In genomic region chr15:72174551-72175165, GRCh38 we compare ENCODE assay signal across 19 cellular contexts. TPM values are rescaled to one million over a fixed set of nuclear protein-coding genes. Genes with fewer than 3 reads are reported as not detected.
DNase-seq lines count a peak whose midpoint lies in the region; ATAC-seq and TF ChIP-seq lines count a peak whose summit lies in the region.
"Had no signal": no experiment of that assay in that cellular context is flagged by ENCODE, and none has a peak within 500 bp of the region (broad histone marks: within the 10 kb centered on the region; RNA-seq: fewer than 3 reads in every experiment).

No MANE protein-coding gene starts in this region.

- H3K27ac Mint-ChIP-seq in activated CD8-positive, alpha-beta T cell treated with anti-CD3 and anti-CD28 coated beads for 36 hours = no peak overlapping the region
- no peak overlapping the region for H3K27ac Mint-ChIP-seq in activated CD8-positive, alpha-beta T cell treated with anti-CD3 and anti-CD28 coated beads, Interleukin-2, amount 10 ng/mL, durations not matched to agents 7 days and 5 days
- H3K27ac Mint-ChIP-seq in neural progenitor cell = peak overlapping the region; percentile 1
- peak overlapping the region; percentile 14 to 23 for H3K27ac Mint-ChIP-seq in stimulated activated naive CD8-positive, alpha-beta T cell treated with anti-CD3 and anti-CD28 coated beads, Interleukin-15, amount 100 ng/mL, for 72 hours
- H3K27ac Mint-ChIP-seq: CD4-positive, alpha-beta memory T cell; HFFc6 had no signal

- no peak overlapping the region for H3K9ac ChIP-seq in neural progenitor cell

- peak; percentile 30 for ATAC-seq in activated CD8-positive, alpha-beta T cell treated with anti-CD3 and anti-CD28 coated beads for 36 hours
- ATAC-seq in activated CD8-positive, alpha-beta T cell treated with anti-CD3 and anti-CD28 coated beads, Interleukin-2, amount 10 ng/mL, durations not matched to agents 7 days and 5 days = no peak
- no peak for ATAC-seq in stimulated activated naive CD8-positive, alpha-beta T cell treated with anti-CD3 and anti-CD28 coated beads, Interleukin-15, amount 100 ng/mL, for 72 hours
- ATAC-seq: Right ventricle myocardium inferior had no signal

- POLR2A ChIA-PET in activated CD8-positive, alpha-beta T cell treated with anti-CD3 and anti-CD28 coated beads for 36 hours (lab: Charles Lee) = no interaction called here
- POLR2A ChIA-PET in activated CD8-positive, alpha-beta T cell treated with anti-CD3 and anti-CD28 coated beads, Interleukin-2, amount 10 ng/mL, durations not matched to agents 7 days and 5 days (lab: Charles Lee) = no interaction called here

- H3K27ac ChIP-seq in breast epithelium (peak overlapping the region; percentile 83 to 85), neural progenitor cell (no peak overlapping the region)
- H3K27ac ChIP-seq: 22Rv1 had no signal

- no peak overlapping the region for H3K4me2 ChIP-seq in neural progenitor cell

- H3K27me3 ChIP-seq in breast epithelium (no peaks in the 10 kb centered on the region), neural progenitor cell (no peaks in the 10 kb centered on the region)
- H3K27me3 ChIP-seq: BE2C had no signal

- peaks cover 3 to 32% of the 10 kb centered on the region in 2 donors for H3K4me1 ChIP-seq in breast epithelium
- peaks cover 10% of the 10 kb centered on the region for H3K4me1 ChIP-seq in neural progenitor cell
- H3K4me1 ChIP-seq: BE2C had no signal

- intact Hi-C loops in activated CD8-positive, alpha-beta T cell treated with anti-CD3 and anti-CD28 coated beads for 36 hours (cut with micrococcal nuclease) = no loop called here
- intact Hi-C loops in breast epithelium (cut with DNase I; ENCODE audit: low total_unique reads) = no loop called here

- no peaks in the 10 kb centered on the region for H3K36me3 ChIP-seq in breast epithelium
- H3K36me3 ChIP-seq in neural progenitor cell = no peaks in the 10 kb centered on the region
- H3K36me3 ChIP-seq: BE2C had no signal

- H3K9me3 Mint-ChIP-seq in activated CD8-positive, alpha-beta T cell treated with anti-CD3 and anti-CD28 coated beads for 36 hours = no peaks in the 10 kb centered on the region
- no peaks in the 10 kb centered on the region for H3K9me3 Mint-ChIP-seq in activated CD8-positive, alpha-beta T cell treated with anti-CD3 and anti-CD28 coated beads, Interleukin-2, amount 10 ng/mL, durations not matched to agents 7 days and 5 days (ENCODE audit: insufficient read depth)
- no peaks in the 10 kb centered on the region for H3K9me3 Mint-ChIP-seq in neural progenitor cell
- H3K9me3 Mint-ChIP-seq in stimulated activated naive CD8-positive, alpha-beta T cell treated with anti-CD3 and anti-CD28 coated beads, Interleukin-15, amount 100 ng/mL, for 72 hours = no peaks in the 10 kb centered on the region
- H3K9me3 Mint-ChIP-seq: CD4-positive, alpha-beta memory T cell; HFFc6 had no signal

- no peak overlapping the region for H2AFZ ChIP-seq in neural progenitor cell (replicated peaks)

- H3F3A ChIP-seq in neural progenitor cell (ENCODE audit: low read depth) = no peaks in the 10 kb centered on the region

- H3K4me1 Mint-ChIP-seq in activated CD8-positive, alpha-beta T cell treated with anti-CD3 and anti-CD28 coated beads for 36 hours (ENCODE audit: low read depth) = no peaks in the 10 kb centered on the region
- H3K4me1 Mint-ChIP-seq in activated CD8-positive, alpha-beta T cell treated with anti-CD3 and anti-CD28 coated beads, Interleukin-2, amount 10 ng/mL, durations not matched to agents 7 days and 5 days (ENCODE audit: low read depth) = peaks cover 11% of the 10 kb centered on the region
- H3K4me1 Mint-ChIP-seq in neural progenitor cell = peaks cover 24% of the 10 kb centered on the region
- no peaks in the 10 kb centered on the region for H3K4me1 Mint-ChIP-seq in stimulated activated naive CD8-positive, alpha-beta T cell treated with anti-CD3 and anti-CD28 coated beads, Interleukin-15, amount 100 ng/mL, for 72 hours
- H3K4me1 Mint-ChIP-seq: CD4-positive, alpha-beta memory T cell had no signal

- DNase-seq in activated CD8-positive, alpha-beta T cell treated with anti-CD3 and anti-CD28 coated beads for 36 hours = no peak
- no peak for DNase-seq in activated CD8-positive, alpha-beta T cell treated with anti-CD3 and anti-CD28 coated beads, Interleukin-2, amount 10 ng/mL, durations not matched to agents 7 days and 5 days
- DNase-seq in breast epithelium (ENCODE audit: low spot score in 2 of 2) (peak in 1 of 2 donors; percentile 71), neural progenitor cell (ENCODE audit: low spot score) (no peak), NCI-H2227 treated with DMSO at 0.1 percent for 48 hours (lab: John Stamatoyannopoulos, UW) (no peak), NCI-H748 (lab: John Stamatoyannopoulos, UW; ENCODE audit: unreplicated experiment) (no peak), NCI-H526 (lab: John Stamatoyannopoulos, UW) (no peak)
- DNase-seq in stimulated activated naive CD8-positive, alpha-beta T cell treated with anti-CD3 and anti-CD28 coated beads, Interleukin-15, amount 100 ng/mL, for 72 hours = no peak
- DNase-seq: BE2C; Calu3; CD4-positive, alpha-beta memory T cell; HFFc6; Karpas-422; NCI-H1105 treated with DMSO at 0.1 percent for 48 hours; NCI-H187 treated with DMSO at 0.1 percent for 48 hours; NCI-H446; NCI-H748 treated with DMSO at 0.1 percent for 48 hours had no signal

- no peaks in the 10 kb centered on the region for H3K9me3 ChIP-seq in breast epithelium
- no peaks in the 10 kb centered on the region for H3K9me3 ChIP-seq in neural progenitor cell (ENCODE audit: low read depth)
- H3K9me3 ChIP-seq: BE2C had no signal

- H3K79me2 ChIP-seq in neural progenitor cell (ENCODE audit: low read depth) = no peaks in the 10 kb centered on the region

- no peaks in the 10 kb centered on the region for H3K27me3 Mint-ChIP-seq in activated CD8-positive, alpha-beta T cell treated with anti-CD3 and anti-CD28 coated beads for 36 hours
- peaks cover 17% of the 10 kb centered on the region for H3K27me3 Mint-ChIP-seq in activated CD8-positive, alpha-beta T cell treated with anti-CD3 and anti-CD28 coated beads, Interleukin-2, amount 10 ng/mL, durations not matched to agents 7 days and 5 days (ENCODE audit: low read depth)
- H3K27me3 Mint-ChIP-seq in neural progenitor cell (ENCODE audit: insufficient read depth, low read depth) = peaks cover 8% of the 10 kb centered on the region
- no peaks in the 10 kb centered on the region for H3K27me3 Mint-ChIP-seq in stimulated activated naive CD8-positive, alpha-beta T cell treated with anti-CD3 and anti-CD28 coated beads, Interleukin-15, amount 100 ng/mL, for 72 hours

- CTCF ChIA-PET in activated CD8-positive, alpha-beta T cell treated with anti-CD3 and anti-CD28 coated beads for 36 hours (lab: Charles Lee) = interaction anchor here (1.3 kb wide), 1 partner anchor 19 kb away, joined by 4 read pairs; no protein-coding TSS in a partner anchor
- CTCF ChIA-PET in activated CD8-positive, alpha-beta T cell treated with anti-CD3 and anti-CD28 coated beads, Interleukin-2, amount 10 ng/mL, durations not matched to agents 7 days and 5 days (lab: Charles Lee) = interaction anchor here (1.0 to 1.3 kb wide), 2 partner anchors 12 to 52 kb away, joined by 3 read pairs; no protein-coding TSS in a partner anchor

- no peak overlapping the region for H3K4me3 Mint-ChIP-seq in activated CD8-positive, alpha-beta T cell treated with anti-CD3 and anti-CD28 coated beads for 36 hours
- no peak overlapping the region for H3K4me3 Mint-ChIP-seq in activated CD8-positive, alpha-beta T cell treated with anti-CD3 and anti-CD28 coated beads, Interleukin-2, amount 10 ng/mL, durations not matched to agents 7 days and 5 days
- H3K4me3 Mint-ChIP-seq in neural progenitor cell = no peak overlapping the region
- no peak overlapping the region for H3K4me3 Mint-ChIP-seq in stimulated activated naive CD8-positive, alpha-beta T cell treated with anti-CD3 and anti-CD28 coated beads, Interleukin-15, amount 100 ng/mL, for 72 hours
- H3K4me3 Mint-ChIP-seq: CD4-positive, alpha-beta memory T cell; HFFc6 had no signal

- no peaks in the 10 kb centered on the region for H3K36me3 Mint-ChIP-seq in activated CD8-positive, alpha-beta T cell treated with anti-CD3 and anti-CD28 coated beads for 36 hours (ENCODE audit: low read depth)
- no peaks in the 10 kb centered on the region for H3K36me3 Mint-ChIP-seq in activated CD8-positive, alpha-beta T cell treated with anti-CD3 and anti-CD28 coated beads, Interleukin-2, amount 10 ng/mL, durations not matched to agents 7 days and 5 days (ENCODE audit: low read depth)
- H3K36me3 Mint-ChIP-seq in neural progenitor cell = no peaks in the 10 kb centered on the region
- H3K36me3 Mint-ChIP-seq: CD4-positive, alpha-beta memory T cell had no signal

- H3K4me3 ChIP-seq in breast epithelium = no peak overlapping the region
- H3K4me3 ChIP-seq in neural progenitor cell = no peak overlapping the region

- H4K20me1 ChIP-seq in neural progenitor cell (ENCODE audit: low read depth) = no peaks in the 10 kb centered on the region

- no peak for TF ChIP-seq CTCF in activated CD8-positive, alpha-beta T cell treated with anti-CD3 and anti-CD28 coated beads for 36 hours (IDR thresholded peaks at IDR 0.05)
- TF ChIP-seq CTCF in breast epithelium (IDR thresholded peaks at IDR 0.05) (no peak), neural progenitor cell (IDR thresholded peaks at IDR 0.05) (no peak)

- no peak for TF ChIP-seq POLR2A in breast epithelium (IDR thresholded peaks at IDR 0.05)

RNA-seq across cellular contexts. Expression of gene GRAMD2A, which starts 22.9 kb away (rescaled TPM):
- total RNA-seq in activated CD8-positive, alpha-beta T cell treated with anti-CD3 and anti-CD28 coated beads for 36 hours = not detected
- under 1 TPM in 1 of 2 experiments, not detected in 1; 0.10 TPM for total RNA-seq in activated CD8-positive, alpha-beta T cell treated with anti-CD3 and anti-CD28 coated beads, Interleukin-2, amount 10 ng/mL, durations not matched to agents 7 days and 5 days
- total RNA-seq in breast epithelium = 10 to 100 TPM in 2 of 3 donors, under 1 TPM in 1; 0.16 to 52.5 (median 18.7) TPM
- total RNA-seq in neural progenitor cell (ENCODE audit: low replicate concordance) = 0.40 and 0.43 TPM in 2 replicates
- total RNA-seq: CD4-positive, alpha-beta memory T cell; Right ventricle myocardium inferior had no signal

RNA-seq across cellular contexts. Expression of gene PKM, which starts 56.3 kb away (rescaled TPM):
- total RNA-seq in activated CD8-positive, alpha-beta T cell treated with anti-CD3 and anti-CD28 coated beads for 36 hours = 1,000 to 10,000 TPM; 2,565 to 2,588 TPM
- 1,000 to 10,000 TPM; 1,272 to 1,311 TPM for total RNA-seq in activated CD8-positive, alpha-beta T cell treated with anti-CD3 and anti-CD28 coated beads, Interleukin-2, amount 10 ng/mL, durations not matched to agents 7 days and 5 days
- total RNA-seq in breast epithelium (100 to 1,000 TPM; 212 to 476 (median 367) TPM), neural progenitor cell (ENCODE audit: low replicate concordance) (1,033 and 1,163 TPM in 2 replicates)

RNA-seq across cellular contexts. Expression of gene SENP8, which starts 56.5 kb away (rescaled TPM):
- total RNA-seq in activated CD8-positive, alpha-beta T cell treated with anti-CD3 and anti-CD28 coated beads for 36 hours = 1 to 10 TPM; 2.8 TPM
- total RNA-seq in activated CD8-positive, alpha-beta T cell treated with anti-CD3 and anti-CD28 coated beads, Interleukin-2, amount 10 ng/mL, durations not matched to agents 7 days and 5 days = 1 to 10 TPM; 1.3 to 1.6 TPM
- total RNA-seq in breast epithelium = 1 to 10 TPM; 1.6 to 4.4 (median 2.0) TPM
- 9.0 and 13.5 TPM in 2 replicates for total RNA-seq in neural progenitor cell (ENCODE audit: low replicate concordance)

RNA-seq across cellular contexts. Expression of gene MYO9A, which starts 56.7 kb away (rescaled TPM):
- 10 to 100 TPM; 16.8 to 18.7 TPM for total RNA-seq in activated CD8-positive, alpha-beta T cell treated with anti-CD3 and anti-CD28 coated beads for 36 hours
- total RNA-seq in activated CD8-positive, alpha-beta T cell treated with anti-CD3 and anti-CD28 coated beads, Interleukin-2, amount 10 ng/mL, durations not matched to agents 7 days and 5 days = 10 to 100 TPM; 19.0 to 21.3 TPM
- 100 to 1,000 TPM in 1 of 3 donors, 10 to 100 TPM in 2; 64.2 to 128 (median 86.5) TPM for total RNA-seq in breast epithelium
- 19.6 and 38.5 TPM in 2 replicates for total RNA-seq in neural progenitor cell (ENCODE audit: low replicate concordance)

Comparison
In these comparisons a context has a peak if more than half of its experiments do, and no peak if none do; other contexts are left out.
1. H3K27ac Mint-ChIP-seq: peak in neural progenitor cell (single experiment) and stimulated activated naive CD8-positive, alpha-beta T cell treated with anti-CD3 and anti-CD28 coated beads, Interleukin-15, amount 100 ng/mL, for 72 hours (2 of 2); none in activated CD8-positive, alpha-beta T cell treated with anti-CD3 and anti-CD28 coated beads for 36 hours (single experiment) and activated CD8-positive, alpha-beta T cell treated with anti-CD3 and anti-CD28 coated beads, Interleukin-2, amount 10 ng/mL, durations not matched to agents 7 days and 5 days (single experiment).